ENCODE assay signal across 10 cellular contexts in genomic region chr3:190048831-190049541, GRCh38.
A peak's percentile ranks its signal among the peaks of the same experiment; 100 is the strongest.
DNase-seq lines count a peak whose midpoint lies in the region; ATAC-seq and TF ChIP-seq lines count a peak whose summit lies in the region.
"Had no signal": no experiment of that assay in that cellular context is flagged by ENCODE, and none has a peak within 500 bp of the region (broad histone marks: within the 10 kb centered on the region; RNA-seq: fewer than 3 reads in every experiment).

No MANE protein-coding gene starts in this region.

- no peaks in the 10 kb centered on the region for H4K20me1 ChIP-seq in GM23338 (replicated peaks; ENCODE audit: insufficient read depth)
- H4K20me1 ChIP-seq in PC-3 (ENCODE audit: low read length): no peaks in the 10 kb centered on the region

- H3K4me1 ChIP-seq in GM23338 (ENCODE audit: insufficient read depth) (peaks cover 55% of the 10 kb centered on the region), PC-3 (ENCODE audit: insufficient read depth, low read length) (peaks cover 14% of the 10 kb centered on the region), esophagus squamous epithelium (peaks cover 8 to 45% (median 11%) of the 10 kb centered on the region in 3 donors), prostate gland (replicated peaks) (peaks cover 11% of the 10 kb centered on the region)

- H3K27me3 Mint-ChIP-seq in GM23338 (ENCODE audit: insufficient read depth, low read depth, poor library complexity): no peaks in the 10 kb centered on the region
- peaks cover 6 to 25% of the 10 kb centered on the region in 2 donors for H3K27me3 Mint-ChIP-seq in T-cell

- H3K4me2 ChIP-seq in GM23338: peak overlapping the region; percentile 64
- peak overlapping the region; percentile 20 for H3K4me2 ChIP-seq in PC-3 (ENCODE audit: low read length)

- H3K27ac Mint-ChIP-seq in GM23338 (peak overlapping the region; percentile 93), T-cell (no peak overlapping the region)
- H3K27ac Mint-ChIP-seq: IgD-negative memory B cell had no signal

- H2AFZ ChIP-seq in GM23338 (no peak overlapping the region; the same call in 1 of the 2 replicates), PC-3 (ENCODE audit: low read length) (peak overlapping the region; percentile 63)

- H3F3A ChIP-seq in GM23338 (replicated peaks; ENCODE audit: low read depth) (no peaks in the 10 kb centered on the region), PC-3 (ENCODE audit: low read length, unreplicated experiment) (no peaks in the 10 kb centered on the region)

- no peaks in the 10 kb centered on the region for H3K9me3 ChIP-seq in PC-3 (ENCODE audit: low read length)
- H3K9me3 ChIP-seq in esophagus squamous epithelium: no peaks in the 10 kb centered on the region
- no peaks in the 10 kb centered on the region for H3K9me3 ChIP-seq in prostate gland

- H3K9ac ChIP-seq in PC-3 (ENCODE audit: low read length): no peak overlapping the region

- H3K36me3 ChIP-seq in GM23338 (ENCODE audit: insufficient read depth) (no peaks in the 10 kb centered on the region), PC-3 (ENCODE audit: low read depth, low read length) (no peaks in the 10 kb centered on the region), esophagus squamous epithelium (no peaks in the 10 kb centered on the region), prostate gland (no peaks in the 10 kb centered on the region)

- BruUV-seq in PC-3 (replicated peaks; lab: Mats Ljungman, UMichigan): no TSS peak

- H3K4me1 Mint-ChIP-seq in GM23338: peaks cover 60% of the 10 kb centered on the region
- H3K4me1 Mint-ChIP-seq in T-cell: no peaks in the 10 kb centered on the region
- H3K4me1 Mint-ChIP-seq: IgD-negative memory B cell had no signal

- no peak for TF ChIP-seq POLR2A in esophagus squamous epithelium (IDR thresholded peaks at IDR 0.05)
- no peak for TF ChIP-seq POLR2A in prostate gland (IDR thresholded peaks at IDR 0.05)

- no peaks in the 10 kb centered on the region for H3K9me3 Mint-ChIP-seq in GM23338
- H3K9me3 Mint-ChIP-seq in T-cell: no peaks in the 10 kb centered on the region

- POLR2A ChIA-PET in PC-3 (lab: Charles Lee; ENCODE audit: unreplicated experiment) (no interaction called here), T-cell (lab: Charles Lee) (no interaction called here)

- H3K4me3 ChIP-seq in GM23338 (peak overlapping the region; percentile 20), PC-3 (ENCODE audit: low read length) (peak overlapping the region; percentile 10; the same call in 1 of the 2 replicates), esophagus squamous epithelium (peak overlapping the region in 3 of 4 donors; percentile 4 to 48 (median 9)), prostate gland (no peak overlapping the region)

- intact Hi-C loops in PC-3 (cut with micrococcal nuclease) (no loop called here), esophagus squamous epithelium (cut with DNase I) (no loop called here), prostate gland (cut with DNase I) (no loop called here)

- H3K4me3 Mint-ChIP-seq in GM23338 (peak overlapping the region; percentile 23; the same call in 2 of the 3 replicates), T-cell (no peak overlapping the region)
- H3K4me3 Mint-ChIP-seq: IgD-negative memory B cell had no signal

- H3K9me2 ChIP-seq in GM23338 (ENCODE audit: insufficient read depth) (no peaks in the 10 kb centered on the region), PC-3 (replicated peaks; ENCODE audit: low read length) (no peaks in the 10 kb centered on the region)

- H3K27ac ChIP-seq in GM23338 (ENCODE audit: low read depth) (peak overlapping the region; percentile 68), PC-3 (ENCODE audit: low read length) (no peak overlapping the region), esophagus squamous epithelium (peak overlapping the region in 3 of 4 donors; percentile 61 to 73 (median 70)), prostate gland (peak overlapping the region; percentile 3 to 4)

- no peaks in the 10 kb centered on the region for H3K79me2 ChIP-seq in GM23338 (replicated peaks; ENCODE audit: insufficient read depth)
- no peaks in the 10 kb centered on the region for H3K79me2 ChIP-seq in PC-3 (ENCODE audit: low read length)

- DNase-seq in GM23338 (ENCODE audit: low spot score) (no peak), PC-3 (peak; percentile 59), esophagus squamous epithelium (lab: John Stamatoyannopoulos, UW) (no peak), prostate gland (ENCODE audit: low spot score) (no peak), T-helper 2 cell (no peak), NCI-H774 (lab: John Stamatoyannopoulos, UW) (no peak), T-cell (no peak)
- DNase-seq in stimulated activated CD4-positive, alpha-beta T cell treated with anti-CD3 and anti-CD28 coated beads, Interleukin-1b, Interleukin-23, amount 100 ng/mL, for 48 hours: no peak
- DNase-seq: activated gamma-delta T cell had no signal

- H3K27me3 ChIP-seq in GM23338 (ENCODE audit: insufficient read depth): no peaks in the 10 kb centered on the region
- no peaks in the 10 kb centered on the region for H3K27me3 ChIP-seq in PC-3 (ENCODE audit: low read length)
- H3K27me3 ChIP-seq in esophagus squamous epithelium: no peaks in the 10 kb centered on the region
- no peaks in the 10 kb centered on the region for H3K27me3 ChIP-seq in prostate gland (replicated peaks; ENCODE audit: insufficient read depth)

- H3K36me3 Mint-ChIP-seq in GM23338 (ENCODE audit: low read depth): peaks cover 8% of the 10 kb centered on the region; the same call in 2 of the 3 replicates
- H3K36me3 Mint-ChIP-seq in T-cell: no peaks in the 10 kb centered on the region
- H3K36me3 Mint-ChIP-seq: IgD-negative memory B cell had no signal

- TF ChIP-seq CTCF in GM23338 (conservative IDR thresholded peaks at IDR 0.05; ENCODE audit: low read depth in 2 of 2): no peak
- TF ChIP-seq CTCF in PC-3 (conservative IDR thresholded peaks at IDR 0.05; ENCODE audit: low read depth, low read length): no peak
- no peak for TF ChIP-seq CTCF in esophagus squamous epithelium (IDR thresholded peaks at IDR 0.05)
- no peak for TF ChIP-seq CTCF in prostate gland (IDR thresholded peaks at IDR 0.05)

- 13 to 18% methylated on average over 10 of the region's 10 CpGs for WGBS in esophagus squamous epithelium, 2 donors
- WGBS in prostate gland: 35% methylated on average over 10 of the region's 10 CpGs

- peak; percentile 48 for ATAC-seq in GM23338
- peak; percentile 65 for ATAC-seq in PC-3
- ATAC-seq in T-cell (replicated peaks in 1 of 4): no peak

- CTCF ChIA-PET in PC-3 (lab: Charles Lee) (interaction anchor here (0.6 kb wide), 1 partner anchor 17 kb away, joined by 5 read pairs; no protein-coding TSS in a partner anchor), T-cell (lab: Charles Lee) (no interaction called here)

TF ChIP-seq in GM23338, 12 proteins besides CTCF, POLR2A, EP300 and RAD21 (continues in another document):
- no peak for TF ChIP-seq JUNB (IDR thresholded peaks at IDR 0.05; ENCODE audit: unreplicated experiment)
- no peak for TF ChIP-seq CREB1 (CRISPR knock-in tag; IDR thresholded peaks at IDR 0.05; ENCODE audit: low read depth)
- no peak for TF ChIP-seq POLR2AphosphoS5 (IDR thresholded peaks at IDR 0.05; ENCODE audit: low read depth)
- TF ChIP-seq, protein P1, sequence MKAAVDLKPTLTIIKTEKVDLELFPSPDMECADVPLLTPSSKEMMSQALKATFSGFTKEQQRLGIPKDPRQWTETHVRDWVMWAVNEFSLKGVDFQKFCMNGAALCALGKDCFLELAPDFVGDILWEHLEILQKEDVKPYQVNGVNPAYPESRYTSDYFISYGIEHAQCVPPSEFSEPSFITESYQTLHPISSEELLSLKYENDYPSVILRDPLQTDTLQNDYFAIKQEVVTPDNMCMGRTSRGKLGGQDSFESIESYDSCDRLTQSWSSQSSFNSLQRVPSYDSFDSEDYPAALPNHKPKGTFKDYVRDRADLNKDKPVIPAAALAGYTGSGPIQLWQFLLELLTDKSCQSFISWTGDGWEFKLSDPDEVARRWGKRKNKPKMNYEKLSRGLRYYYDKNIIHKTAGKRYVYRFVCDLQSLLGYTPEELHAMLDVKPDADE (IDR thresholded peaks at IDR 0.05): no peak
- no peak for TF ChIP-seq EZH2 (IDR thresholded peaks at IDR 0.05; ENCODE audit: low read depth, unreplicated experiment)
- TF ChIP-seq NANOG (IDR thresholded peaks at IDR 0.05; ENCODE audit: borderline replicate concordance): no peak
- no peak for TF ChIP-seq ZNF114 (CRISPR knock-in tag; IDR thresholded peaks at IDR 0.05)
- TF ChIP-seq EZH2phosphoT487 (IDR thresholded peaks at IDR 0.05; ENCODE audit: unreplicated experiment): no peak

Comparison
In these comparisons a context has a peak if more than half of its experiments do, and no peak if none do; other contexts are left out.
1. ATAC-seq: peak in GM23338 (single experiment) and PC-3 (single experiment); none in T-cell (0 of 4).
2. H3K4me3 ChIP-seq: peak in GM23338 (single experiment), PC-3 (single experiment) and esophagus squamous epithelium (3 of 4); none in prostate gland (0 of 2).